In the genomic region with DNA sequence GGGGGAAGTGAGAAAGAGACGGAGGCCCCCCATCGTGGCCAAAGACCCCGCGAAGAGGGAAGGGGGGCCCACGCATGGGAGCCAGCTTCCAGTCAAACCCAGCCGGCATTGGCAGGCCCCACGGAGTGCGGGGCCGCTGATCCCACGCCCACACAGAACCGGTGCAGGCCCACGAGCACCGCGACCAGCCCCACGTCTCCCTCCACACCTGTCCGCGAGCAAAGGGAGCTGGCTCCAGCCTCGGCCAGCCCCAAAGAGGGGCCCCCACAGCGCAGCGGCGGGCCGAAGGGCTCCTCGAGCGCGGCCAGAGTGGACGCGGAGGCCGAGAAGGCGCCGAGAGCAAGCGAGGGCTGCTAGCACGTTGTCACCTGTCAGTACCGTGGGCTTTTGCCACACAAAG, we compare ENCODE assay signal across 23 cellular contexts.
"Had no signal": no experiment of that assay in that cellular context is flagged by ENCODE, and none has a peak within 500 bp of the region (broad histone marks: within the 10 kb centered on the region; RNA-seq: fewer than 3 reads in every experiment).

No MANE protein-coding gene starts in this region.

- H3K4me1 Mint-ChIP-seq: activated CD4-positive, alpha-beta memory T cell treated with anti-CD3 and anti-CD28 coated beads, Interleukin-2, amount 10 ng/mL, durations not matched to agents 7 days and 5 days; activated CD4-positive, alpha-beta T cell treated with anti-CD3 and anti-CD28 coated beads, Interleukin-2, amount 10 ng/mL, durations not matched to agents 7 days and 5 days; activated naive CD4-positive, alpha-beta T cell treated with anti-CD3 and anti-CD28 coated beads, Interleukin-2, amount 50 U/mL, for 24 hours; activated naive CD8-positive, alpha-beta T cell treated with anti-CD3 and anti-CD28 coated beads for 36 hours; activated naive CD8-positive, alpha-beta T cell treated with anti-CD3 and anti-CD28 coated beads, Interleukin-2, amount 50 U/mL, for 24 hours had no signal

- H3K9me3 ChIP-seq: adrenal gland, body of pancreas had no signal

- ATAC-seq: activated naive CD8-positive, alpha-beta T cell treated with anti-CD3 and anti-CD28 coated beads, Interleukin-2, amount 50 U/mL, for 24 hours; body of pancreas had no signal

- H3K4me1 ChIP-seq: adrenal gland, body of pancreas had no signal

- H3K4me3 Mint-ChIP-seq: activated CD4-positive, alpha-beta memory T cell treated with anti-CD3 and anti-CD28 coated beads, Interleukin-2, amount 10 ng/mL, durations not matched to agents 7 days and 5 days; activated CD4-positive, alpha-beta T cell treated with anti-CD3 and anti-CD28 coated beads, Interleukin-2, amount 10 ng/mL, durations not matched to agents 7 days and 5 days; activated naive CD4-positive, alpha-beta T cell treated with anti-CD3 and anti-CD28 coated beads for 36 hours; activated naive CD4-positive, alpha-beta T cell treated with anti-CD3 and anti-CD28 coated beads, Interleukin-2, amount 50 U/mL, for 24 hours; activated naive CD8-positive, alpha-beta T cell treated with anti-CD3 and anti-CD28 coated beads for 36 hours; activated naive CD8-positive, alpha-beta T cell treated with anti-CD3 and anti-CD28 coated beads, Interleukin-2, amount 50 U/mL, for 24 hours; activated T-helper 1 cell treated with anti-CD3 and anti-CD28 coated beads, Interleukin-12 subunit alpha, Interleukin-12 subunit beta, Interleukin-2, Interleukin-4 antibody, amounts not matched to agents 30 ng/mL and 10 ng/mL and 1 ng/mL, durations not matched to agents 14 hours and 24 hours and 36 hours had no signal

- H3K27ac ChIP-seq: adrenal gland, body of pancreas, epithelial cell of prostate had no signal

- H3K9me3 Mint-ChIP-seq: activated CD4-positive, alpha-beta memory T cell treated with anti-CD3 and anti-CD28 coated beads, Interleukin-2, amount 10 ng/mL, durations not matched to agents 7 days and 5 days; activated naive CD4-positive, alpha-beta T cell treated with anti-CD3 and anti-CD28 coated beads, Interleukin-2, amount 50 U/mL, for 24 hours; activated T-helper 2 cell treated with anti-CD3 and anti-CD28 coated beads, Interferon-gamma antibody, Interleukin-2, Interleukin-4, amounts not matched to agents 10 μg/mL and 5 μg/mL and 100 μg/mL, durations not matched to agents 14 hours and 24 hours and 36 hours had no signal

- DNase-seq: activated CD4-positive, alpha-beta memory T cell treated with anti-CD3 and anti-CD28 coated beads, Interleukin-2, amount 10 ng/mL, durations not matched to agents 7 days and 5 days; activated CD4-positive, alpha-beta T cell treated with anti-CD3 and anti-CD28 coated beads for 4 hours; activated CD4-positive, alpha-beta T cell treated with anti-CD3 and anti-CD28 coated beads, Interleukin-2, amount 10 ng/mL, durations not matched to agents 7 days and 5 days; activated CD4-positive, alpha-beta T cell treated with anti-CD3 and anti-CD28 coated beads, Interleukin-2, amount 50 U/mL, for 4 hours; activated CD4-positive, CD25-positive, alpha-beta regulatory T cell; activated CD4-positive, CD25-positive, alpha-beta regulatory T cell treated with anti-CD3 and anti-CD28 coated beads, Interleukin-2, amount 50 U/mL, for 72 hours; activated effector memory CD4-positive, alpha-beta T cell treated with anti-CD3 and anti-CD28 coated beads, Interleukin-2, amount 50 U/mL, for 16 hours; activated naive CD4-positive, alpha-beta T cell treated with anti-CD3 and anti-CD28 coated beads for 36 hours; activated naive CD8-positive, alpha-beta T cell treated with anti-CD3 and anti-CD28 coated beads for 36 hours; activated naive CD8-positive, alpha-beta T cell treated with anti-CD3 and anti-CD28 coated beads, Interleukin-2, amount 50 U/mL, for 24 hours; activated T-cell treated with anti-CD3 and anti-CD28 coated beads, Interleukin-2, amount 50 U/mL, for 1 hour; activated T-cell treated with anti-CD3 and anti-CD28 coated beads, Interleukin-2, amount 50 U/mL, for 48 hours; amygdala; body of pancreas; caudate nucleus; effector CD8-positive, alpha-beta T cell; foreskin fibroblast; T-helper 2 cell had no signal

- H3K27ac Mint-ChIP-seq: activated CD4-positive, alpha-beta memory T cell treated with anti-CD3 and anti-CD28 coated beads, Interleukin-2, amount 10 ng/mL, durations not matched to agents 7 days and 5 days; activated CD4-positive, alpha-beta T cell treated with anti-CD3 and anti-CD28 coated beads, Interleukin-2, amount 10 ng/mL, durations not matched to agents 7 days and 5 days; activated naive CD4-positive, alpha-beta T cell treated with anti-CD3 and anti-CD28 coated beads for 36 hours; activated naive CD4-positive, alpha-beta T cell treated with anti-CD3 and anti-CD28 coated beads, Interleukin-2, amount 50 U/mL, for 24 hours; activated naive CD8-positive, alpha-beta T cell treated with anti-CD3 and anti-CD28 coated beads for 36 hours; activated naive CD8-positive, alpha-beta T cell treated with anti-CD3 and anti-CD28 coated beads, Interleukin-2, amount 50 U/mL, for 24 hours; activated T-helper 1 cell treated with anti-CD3 and anti-CD28 coated beads, Interleukin-12 subunit alpha, Interleukin-12 subunit beta, Interleukin-2, Interleukin-4 antibody, amounts not matched to agents 30 ng/mL and 10 ng/mL and 1 ng/mL, durations not matched to agents 14 hours and 24 hours and 36 hours; activated T-helper 2 cell treated with anti-CD3 and anti-CD28 coated beads, Interferon-gamma antibody, Interleukin-2, Interleukin-4, amounts not matched to agents 10 μg/mL and 5 μg/mL and 100 μg/mL, durations not matched to agents 14 hours and 24 hours and 36 hours had no signal

- H3K27me3 ChIP-seq: body of pancreas had no signal

- H3K4me3 ChIP-seq: adrenal gland, body of pancreas had no signal

- H3K36me3 Mint-ChIP-seq: activated naive CD4-positive, alpha-beta T cell treated with anti-CD3 and anti-CD28 coated beads, Interleukin-2, amount 50 U/mL, for 24 hours; activated naive CD8-positive, alpha-beta T cell treated with anti-CD3 and anti-CD28 coated beads for 36 hours had no signal

- H3K36me3 ChIP-seq: adrenal gland had no signal
